ENCODE assay signal across 31 cellular contexts in genomic region chr16:88865310-88865709, GRCh38. TPM values are rescaled to one million over a fixed set of nuclear protein-coding genes. Genes with fewer than 3 reads are reported as not detected.
"Had no signal": no experiment of that assay in that cellular context is flagged by ENCODE, and none has a peak within 500 bp of the region (broad histone marks: within the 10 kb centered on the region; RNA-seq: fewer than 3 reads in every experiment).

No MANE protein-coding gene starts in this region.

- H3K36me3 Mint-ChIP-seq: type B pancreatic cell had no signal

- H3K27ac Mint-ChIP-seq: stimulated activated effector memory CD8-positive, alpha-beta T cell treated with anti-CD3 and anti-CD28 coated beads, Interleukin-12 subunit alpha, Interleukin-12 subunit beta, amount 100 ng/mL, for 72 hours; stimulated activated memory B cell treated with anti-CD40 and anti-IgM and Interleukin-4, amounts not matched to agents 10 μg/mL and 1 μg/mL and 100 μg/mL, for 72 hours; stimulated activated naive B cell treated with anti-CD40 and anti-IgM and Interleukin-4, amounts not matched to agents 10 μg/mL and 1 μg/mL and 100 μg/mL, for 72 hours; stimulated activated naive CD8-positive, alpha-beta T cell treated with anti-CD3 and anti-CD28 coated beads, Interleukin-15, Interleukin-2, amounts not matched to agents 100 ng/mL and 50 ng/mL, for 24 hours; type B pancreatic cell had no signal

- H3K4me3 Mint-ChIP-seq: stimulated activated effector memory CD8-positive, alpha-beta T cell treated with anti-CD3 and anti-CD28 coated beads, Interleukin-12 subunit alpha, Interleukin-12 subunit beta, amount 100 ng/mL, for 72 hours; stimulated activated memory B cell treated with anti-CD40 and anti-IgM and Interleukin-4, amounts not matched to agents 10 μg/mL and 1 μg/mL and 100 μg/mL, for 72 hours; stimulated activated naive B cell treated with anti-CD40 and anti-IgM and Interleukin-4, amounts not matched to agents 10 μg/mL and 1 μg/mL and 100 μg/mL, for 72 hours; stimulated activated naive CD8-positive, alpha-beta T cell treated with anti-CD3 and anti-CD28 coated beads, Interleukin-15, amount 100 ng/mL, for 72 hours; stimulated activated naive CD8-positive, alpha-beta T cell treated with anti-CD3 and anti-CD28 coated beads, Interleukin-15, Interleukin-2, amounts not matched to agents 100 ng/mL and 50 ng/mL, for 24 hours; type B pancreatic cell had no signal

- H3K9me3 Mint-ChIP-seq: stimulated activated effector memory CD8-positive, alpha-beta T cell treated with anti-CD3 and anti-CD28 coated beads, Interleukin-12 subunit alpha, Interleukin-12 subunit beta, amount 100 ng/mL, for 72 hours; stimulated activated memory B cell treated with anti-CD40 and anti-IgM and Interleukin-4, amounts not matched to agents 10 μg/mL and 1 μg/mL and 100 μg/mL, for 72 hours; stimulated activated naive B cell treated with anti-CD40 and anti-IgM and Interleukin-4, amounts not matched to agents 10 μg/mL and 1 μg/mL and 100 μg/mL, for 72 hours; stimulated activated naive CD8-positive, alpha-beta T cell treated with anti-CD3 and anti-CD28 coated beads, Interleukin-15, amount 100 ng/mL, for 72 hours; stimulated activated naive CD8-positive, alpha-beta T cell treated with anti-CD3 and anti-CD28 coated beads, Interleukin-15, Interleukin-2, amounts not matched to agents 100 ng/mL and 50 ng/mL, for 24 hours; type B pancreatic cell had no signal

- H3K27me3 Mint-ChIP-seq: stimulated activated naive CD8-positive, alpha-beta T cell treated with anti-CD3 and anti-CD28 coated beads, Interleukin-15, Interleukin-2, amounts not matched to agents 100 ng/mL and 50 ng/mL, for 24 hours; type B pancreatic cell had no signal

- ATAC-seq: stimulated activated effector memory CD8-positive, alpha-beta T cell treated with anti-CD3 and anti-CD28 coated beads, Interleukin-12 subunit alpha, Interleukin-12 subunit beta, amount 100 ng/mL, for 72 hours; stimulated activated memory B cell treated with anti-CD40 and anti-IgM and Interleukin-4, amounts not matched to agents 10 μg/mL and 1 μg/mL and 100 μg/mL, for 72 hours; stimulated activated naive B cell treated with anti-CD40 and anti-IgM and Interleukin-4, amounts not matched to agents 10 μg/mL and 1 μg/mL and 100 μg/mL, for 72 hours; stimulated activated naive CD8-positive, alpha-beta T cell treated with anti-CD3 and anti-CD28 coated beads, Interleukin-15, Interleukin-2, amounts not matched to agents 100 U/mL and 50 U/mL, for 24 hours; upper lobe of right lung had no signal

- H3K4me3 ChIP-seq: stomach, suprapubic skin, testis, thoracic aorta, thyroid gland, tibial artery, tibial nerve, transverse colon, upper lobe of left lung, upper lobe of right lung, uterus, vagina had no signal

- H3K4me1 ChIP-seq: stomach, suprapubic skin, testis, thyroid gland, tibial artery, tibial nerve, transverse colon, upper lobe of left lung, upper lobe of right lung, uterus, vagina had no signal

- DNase-seq: stimulated activated CD4-positive, alpha-beta T cell treated with anti-CD3 and anti-CD28 coated beads, Interleukin-2, amount 100 ng/mL, for 48 hours; stimulated activated CD4-positive, alpha-beta T cell treated with anti-CD3 and anti-CD28 coated beads, Interleukin-4, amount 100 ng/mL, for 1 hour; stimulated activated CD4-positive, alpha-beta T cell treated with anti-CD3 and anti-CD28 coated beads, Interleukin-4, amount 100 ng/mL, for 24 hours; stimulated activated CD4-positive, alpha-beta T cell treated with anti-CD3 and anti-CD28 coated beads, Interleukin-4, amount 100 ng/mL, for 4 hours; stimulated activated CD8-positive, alpha-beta memory T cell treated with anti-CD3 and anti-CD28 coated beads, Interleukin-4, amount 100 ng/mL, for 48 hours; stimulated activated naive B cell treated with anti-CD40 and anti-IgM and Interleukin-4, amounts not matched to agents 10 μg/mL and 1 μg/mL and 100 μg/mL, for 72 hours; stimulated activated naive CD4-positive, alpha-beta T cell; stimulated activated naive CD4-positive, alpha-beta T cell treated with Interleukin-2 at 50 U/mL for 16 hours; stimulated activated naive CD8-positive, alpha-beta T cell treated with anti-CD3 and anti-CD28 coated beads, Interleukin-15, amount 100 ng/mL, for 72 hours; stimulated activated naive CD8-positive, alpha-beta T cell treated with anti-CD3 and anti-CD28 coated beads, Interleukin-15, Interleukin-2, amounts not matched to agents 100 U/mL and 50 U/mL, for 24 hours; stomach; substantia nigra; testis; thyroid gland; tibial artery; transverse colon; trophoblast cell; upper lobe of right lung; uterus had no signal

- H3K4me1 Mint-ChIP-seq: stimulated activated effector memory CD8-positive, alpha-beta T cell treated with anti-CD3 and anti-CD28 coated beads, Interleukin-12 subunit alpha, Interleukin-12 subunit beta, amount 100 ng/mL, for 72 hours had no signal

- H3K9me3 ChIP-seq: stomach, suprapubic skin, testis, thoracic aorta, thyroid gland, tibial artery, tibial nerve, transverse colon, upper lobe of left lung, upper lobe of right lung, uterus, vagina had no signal

- H3K27ac ChIP-seq: stomach, suprapubic skin, testis, thoracic aorta, thyroid gland, tibial artery, tibial nerve, transverse colon, upper lobe of left lung, upper lobe of right lung, uterus, vagina had no signal

- H3K27me3 ChIP-seq: testis, thyroid gland, upper lobe of left lung, uterus, vagina had no signal

- H3K36me3 ChIP-seq: uterus had no signal

RNA-seq across cellular contexts. Expression of gene PABPN1L, which starts 1.1 kb away (rescaled TPM):
- total RNA-seq: stomach, subcutaneous adipose tissue, suprapubic skin, thoracic aorta, thyroid gland, tibial nerve, transverse colon, upper lobe of right lung, ureter, urinary bladder, uterus, vagina had no signal
- polyA plus RNA-seq: urinary bladder had no signal
